23 cellular contexts compared by ENCODE assay signal in the genomic region with DNA sequence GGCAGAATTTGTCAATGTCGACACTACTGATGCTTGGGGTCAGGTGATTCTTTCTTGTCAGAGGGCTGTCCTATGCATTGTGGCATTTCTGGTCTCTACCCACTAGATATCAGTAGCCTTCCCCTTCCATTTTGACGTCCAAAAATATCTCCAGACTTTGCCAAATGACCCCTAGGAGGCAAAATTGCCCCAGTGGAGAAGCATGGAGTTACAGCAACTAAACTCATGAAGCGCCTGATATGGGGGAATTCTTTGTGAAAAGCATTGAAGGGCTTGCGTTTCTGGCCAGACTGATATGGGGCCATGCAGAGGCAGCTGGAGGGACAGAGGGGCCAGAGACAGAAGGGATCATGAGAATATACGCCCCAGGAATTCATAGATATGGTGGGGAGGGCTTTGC. TPM values are rescaled to one million over a fixed set of nuclear protein-coding genes. Genes with fewer than 3 reads are reported as not detected.
DNase-seq lines count a peak whose midpoint lies in the region; ATAC-seq and TF ChIP-seq lines count a peak whose summit lies in the region.
"Had no signal": no experiment of that assay in that cellular context is flagged by ENCODE, and none has a peak within 500 bp of the region (broad histone marks: within the 10 kb centered on the region; RNA-seq: fewer than 3 reads in every experiment).

No MANE protein-coding gene starts in this region.

- no peak overlapping the region for H3K4me3 ChIP-seq in choroid plexus epithelial cell (ENCODE audit: low read depth, low read length)
- no peak overlapping the region for H3K4me3 ChIP-seq in heart right ventricle
- H3K4me3 ChIP-seq: BLaER1, upper lobe of right lung had no signal

- no peaks in the 10 kb centered on the region for H3K4me1 ChIP-seq in heart right ventricle
- H3K4me1 ChIP-seq: BLaER1, upper lobe of right lung had no signal

- H3K36me3 Mint-ChIP-seq in type B pancreatic cell, result no peaks in the 10 kb centered on the region
- H3K36me3 Mint-ChIP-seq: activated naive CD4-positive, alpha-beta T cell treated with anti-CD3 and anti-CD28 coated beads, Interleukin-2, amount 10 ng/mL, durations not matched to agents 7 days and 5 days had no signal

- DNase-seq in DMS53 (lab: John Stamatoyannopoulos, UW), result peak; percentile 11
- no peak for DNase-seq in DMS53 treated with DMSO at 0.1 percent for 48 hours (lab: John Stamatoyannopoulos, UW; ENCODE audit: unreplicated experiment)
- peak; percentile 24 for DNase-seq in NAMALWA (ENCODE audit: low spot score)
- DNase-seq in choroid plexus epithelial cell (ENCODE audit: low read depth), result no peak
- no peak for DNase-seq in type B pancreatic cell (ENCODE audit: extremely low spot score, unreplicated experiment)
- no peak for DNase-seq in activated T-cell treated with anti-CD3 and anti-CD28 coated beads for 4 hours
- DNase-seq in erythroblast (lab: John Stamatoyannopoulos, UW), result no peak
- no peak for DNase-seq in heart right ventricle
- DNase-seq: activated naive CD4-positive, alpha-beta T cell treated with anti-CD3 and anti-CD28 coated beads, Interleukin-2, amount 10 ng/mL, durations not matched to agents 7 days and 5 days; amygdala; cortex of kidney; NCI-H2029 treated with DMSO at 0.1 percent for 48 hours; NCI-H2227 treated with DMSO at 0.1 percent for 48 hours; SK-N-SH; small intestine; T-helper 2 cell; upper lobe of right lung; WERI-Rb-1 had no signal

- no peak overlapping the region for H3K4me3 Mint-ChIP-seq in type B pancreatic cell
- H3K4me3 Mint-ChIP-seq: activated naive CD4-positive, alpha-beta T cell treated with anti-CD3 and anti-CD28 coated beads, Interleukin-2, amount 10 ng/mL, durations not matched to agents 7 days and 5 days; activated T-helper 1 cell treated with anti-CD3 and anti-CD28 coated beads, Interleukin-12 subunit alpha, Interleukin-12 subunit beta, Interleukin-2, Interleukin-4 antibody, amounts not matched to agents 30 ng/mL and 10 ng/mL and 1 ng/mL, durations not matched to agents 14 hours and 24 hours and 36 hours had no signal

- H3K4me1 Mint-ChIP-seq in type B pancreatic cell (ENCODE audit: unreplicated experiment), result no peaks in the 10 kb centered on the region
- H3K4me1 Mint-ChIP-seq: activated naive CD4-positive, alpha-beta T cell treated with anti-CD3 and anti-CD28 coated beads, Interleukin-2, amount 10 ng/mL, durations not matched to agents 7 days and 5 days had no signal

- H3K27ac Mint-ChIP-seq in type B pancreatic cell, result no peak overlapping the region
- H3K27ac Mint-ChIP-seq: activated naive CD4-positive, alpha-beta T cell treated with anti-CD3 and anti-CD28 coated beads, Interleukin-2, amount 10 ng/mL, durations not matched to agents 7 days and 5 days; activated T-helper 1 cell treated with anti-CD3 and anti-CD28 coated beads, Interleukin-12 subunit alpha, Interleukin-12 subunit beta, Interleukin-2, Interleukin-4 antibody, amounts not matched to agents 30 ng/mL and 10 ng/mL and 1 ng/mL, durations not matched to agents 14 hours and 24 hours and 36 hours had no signal

- intact Hi-C loops in heart right ventricle (cut with DNase I), result no loop called here

- TF ChIP-seq POLR2A in erythroblast (IDR thresholded peaks at IDR 0.05; ENCODE audit: low read length), result no peak

- TF ChIP-seq CTCF in choroid plexus epithelial cell (conservative IDR thresholded peaks at IDR 0.05; ENCODE audit: low read depth, low read length) (peak; percentile 17), type B pancreatic cell (conservative IDR thresholded peaks at IDR 0.05) (peak; percentile 48), heart right ventricle (IDR thresholded peaks at IDR 0.05) (no peak)

- no peaks in the 10 kb centered on the region for H3K36me3 ChIP-seq in heart right ventricle
- H3K36me3 ChIP-seq: BLaER1, upper lobe of right lung, WERI-Rb-1 had no signal

- no peaks in the 10 kb centered on the region for H3K27me3 ChIP-seq in heart right ventricle
- H3K27me3 ChIP-seq: BLaER1, upper lobe of right lung had no signal

- no peaks in the 10 kb centered on the region for H3K9me3 Mint-ChIP-seq in type B pancreatic cell
- H3K9me3 Mint-ChIP-seq: activated naive CD4-positive, alpha-beta T cell treated with anti-CD3 and anti-CD28 coated beads, Interleukin-2, amount 10 ng/mL, durations not matched to agents 7 days and 5 days; activated T-helper 1 cell treated with anti-CD3 and anti-CD28 coated beads, Interleukin-12 subunit alpha, Interleukin-12 subunit beta, Interleukin-2, Interleukin-4 antibody, amounts not matched to agents 30 ng/mL and 10 ng/mL and 1 ng/mL, durations not matched to agents 14 hours and 24 hours and 36 hours had no signal

- no peaks in the 10 kb centered on the region for H3K27me3 Mint-ChIP-seq in type B pancreatic cell

- no peak for ATAC-seq in heart right ventricle

- H3K27ac ChIP-seq in heart right ventricle, result no peak overlapping the region
- H3K27ac ChIP-seq: BLaER1, RWPE1, upper lobe of right lung, WERI-Rb-1 had no signal

- WGBS in heart right ventricle, 2 donors, result 74 to 78% methylated on average over 5 of the region's 5 CpGs

- no peaks in the 10 kb centered on the region for H3K9me3 ChIP-seq in heart right ventricle
- H3K9me3 ChIP-seq: BLaER1, SK-N-SH, upper lobe of right lung had no signal

RNA-seq across cellular contexts. Expression of a gene that starts 43.6 kb away (rescaled TPM):
- 1.4 and 2.0 TPM in 2 replicates for total RNA-seq in type B pancreatic cell (ENCODE audit: low replicate concordance)
- total RNA-seq in heart right ventricle, result 10 to 100 TPM; 24.4 to 98.7 (median 40.6) TPM
- polyA plus RNA-seq in heart right ventricle, result 10 to 100 TPM in 1 of 2 donors, 1 to 10 TPM in 1; 4.7 to 28.5 TPM
- total RNA-seq: activated T-helper 1 cell treated with anti-CD3 and anti-CD28 coated beads, Interleukin-12 subunit alpha, Interleukin-12 subunit beta, Interleukin-2, Interleukin-4 antibody, amounts not matched to agents 30 ng/mL and 10 ng/mL and 1 ng/mL, durations not matched to agents 14 hours and 24 hours and 36 hours; Daoy; fibroblast of lung had no signal
- polyA plus RNA-seq: fibroblast of lung, SK-N-SH had no signal

Comparison
In these comparisons a context has a peak if more than half of its experiments do, and no peak if none do; other contexts are left out.
1. DNase-seq: peak in DMS53 (single experiment) and NAMALWA (single experiment); none in DMS53 treated with DMSO at 0.1 percent for 48 hours (single experiment), choroid plexus epithelial cell (single experiment), type B pancreatic cell (single experiment), activated T-cell treated with anti-CD3 and anti-CD28 coated beads for 4 hours (single experiment), erythroblast (0 of 2) and heart right ventricle (0 of 2).
2. CTCF ChIP-seq: peak in choroid plexus epithelial cell (single experiment) and type B pancreatic cell (single experiment); none in heart right ventricle (0 of 9).